Comparison of ENCODE assay signal across 1 cellular context in the genomic region with DNA sequence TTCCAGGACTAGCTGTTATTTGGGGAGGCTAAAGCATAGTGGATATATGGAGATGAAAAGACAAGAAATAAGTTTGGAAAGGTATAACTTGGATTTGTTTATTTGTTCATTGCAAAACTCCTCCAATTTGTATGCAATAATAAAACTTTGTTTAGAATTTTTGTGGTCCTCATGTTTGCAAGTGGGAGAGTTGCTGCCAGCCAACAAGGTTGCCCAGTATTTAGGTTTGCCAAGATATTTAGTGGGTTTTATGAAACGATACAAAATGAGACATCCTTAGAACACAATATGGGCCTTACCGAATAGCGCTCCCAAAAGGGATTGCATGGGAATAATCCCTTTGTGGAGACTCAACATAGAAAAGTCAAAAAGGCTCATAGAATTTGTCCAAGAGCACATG.
TF ChIP-seq lines count a peak whose summit lies in the region.

No MANE protein-coding gene starts in this region.

TF ChIP-seq in IMR-90, 13 proteins besides CTCF, POLR2A, EP300 and RAD21 (continued from another document):
- TF ChIP-seq CHD1 (IDR thresholded peaks at IDR 0.05; ENCODE audit: low read depth, low read length), result no peak
- TF ChIP-seq CEBPB (IDR thresholded peaks at IDR 0.05; ENCODE audit: low read depth, low read length), result no peak
- no peak for TF ChIP-seq RFX5 (IDR thresholded peaks at IDR 0.05; ENCODE audit: low read depth, low read length)
- no peak for TF ChIP-seq MXI1 (IDR thresholded peaks at IDR 0.05; ENCODE audit: borderline replicate concordance, low read depth, low read length)
- TF ChIP-seq MAZ (IDR thresholded peaks at IDR 0.05; ENCODE audit: borderline replicate concordance, low read depth, low read length), result no peak
- TF ChIP-seq, protein P1, sequence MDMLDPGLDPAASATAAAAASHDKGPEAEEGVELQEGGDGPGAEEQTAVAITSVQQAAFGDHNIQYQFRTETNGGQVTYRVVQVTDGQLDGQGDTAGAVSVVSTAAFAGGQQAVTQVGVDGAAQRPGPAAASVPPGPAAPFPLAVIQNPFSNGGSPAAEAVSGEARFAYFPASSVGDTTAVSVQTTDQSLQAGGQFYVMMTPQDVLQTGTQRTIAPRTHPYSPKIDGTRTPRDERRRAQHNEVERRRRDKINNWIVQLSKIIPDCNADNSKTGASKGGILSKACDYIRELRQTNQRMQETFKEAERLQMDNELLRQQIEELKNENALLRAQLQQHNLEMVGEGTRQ (IDR thresholded peaks at IDR 0.05; ENCODE audit: low read depth, low read length), result no peak
- no peak for TF ChIP-seq MAFK (IDR thresholded peaks at IDR 0.05; ENCODE audit: low read depth, low read length)
- no peak for TF ChIP-seq SMC3 (IDR thresholded peaks at IDR 0.05; ENCODE audit: low read depth, low read length)
- TF ChIP-seq NFE2L2 (IDR thresholded peaks at IDR 0.05; ENCODE audit: low read depth, low read length), result no peak
- TF ChIP-seq, protein P2, sequence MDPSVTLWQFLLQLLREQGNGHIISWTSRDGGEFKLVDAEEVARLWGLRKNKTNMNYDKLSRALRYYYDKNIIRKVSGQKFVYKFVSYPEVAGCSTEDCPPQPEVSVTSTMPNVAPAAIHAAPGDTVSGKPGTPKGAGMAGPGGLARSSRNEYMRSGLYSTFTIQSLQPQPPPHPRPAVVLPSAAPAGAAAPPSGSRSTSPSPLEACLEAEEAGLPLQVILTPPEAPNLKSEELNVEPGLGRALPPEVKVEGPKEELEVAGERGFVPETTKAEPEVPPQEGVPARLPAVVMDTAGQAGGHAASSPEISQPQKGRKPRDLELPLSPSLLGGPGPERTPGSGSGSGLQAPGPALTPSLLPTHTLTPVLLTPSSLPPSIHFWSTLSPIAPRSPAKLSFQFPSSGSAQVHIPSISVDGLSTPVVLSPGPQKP (IDR thresholded peaks at IDR 0.05; ENCODE audit: borderline replicate concordance, low read depth, low read length), result no peak
- no peak for TF ChIP-seq RCOR1 (IDR thresholded peaks at IDR 0.05; ENCODE audit: insufficient replicate concordance, low read length)
